ENCODE assay signal across 9 cellular contexts in the genomic region with DNA sequence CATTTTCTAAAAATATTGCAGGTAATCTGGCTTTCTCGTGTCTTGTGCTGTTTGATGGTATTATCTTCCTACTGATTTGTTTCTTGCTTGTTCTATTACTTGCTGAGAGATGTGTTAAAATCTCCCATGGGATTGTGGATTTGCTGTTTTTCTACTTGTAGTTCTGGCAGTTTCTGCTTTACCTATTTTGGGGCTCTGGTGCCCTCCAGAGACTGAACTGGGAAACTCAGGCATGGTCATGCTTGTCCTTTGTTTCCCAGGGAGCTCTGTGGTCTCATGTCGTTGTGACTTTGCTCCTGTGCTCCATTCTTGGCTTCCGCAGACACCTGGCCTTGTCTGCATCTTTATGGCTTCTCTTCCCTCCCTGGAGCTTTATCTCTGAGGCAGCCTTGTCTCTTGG. TPM values are rescaled to one million over a fixed set of nuclear protein-coding genes. Genes with fewer than 3 reads are reported as not detected.
DNase-seq lines count a peak whose midpoint lies in the region; ATAC-seq, FAIRE-seq and TF ChIP-seq lines count a peak whose summit lies in the region.
"Had no signal": no experiment of that assay in that cellular context is flagged by ENCODE, and none has a peak within 500 bp of the region (broad histone marks: within the 10 kb centered on the region; RNA-seq: fewer than 3 reads in every experiment).

No MANE protein-coding gene starts in this region.

- H4K91ac ChIP-seq in H1 (replicated peaks; ENCODE audit: insufficient read length, low read length): no peak overlapping the region

- no peak overlapping the region for H2BK15ac ChIP-seq in H1 (ENCODE audit: low read length)

- H3K36me3 ChIP-seq in Peyer's patch: peaks cover 0 to 25% (median 0%) of the 10 kb centered on the region in 3 donors
- peaks cover 0 to 4% (median 2%) of the 10 kb centered on the region in 4 experiments; a peak in 4 of 8 replicates for H3K36me3 ChIP-seq in H1 (ENCODE audit: control insufficient read depth in 2 of 4, insufficient read depth in 4 of 4, low read length in 3 of 4)
- H3K36me3 ChIP-seq in neural cell (ENCODE audit: insufficient read depth, low read length): no peaks in the 10 kb centered on the region

- no peak overlapping the region for H3K23ac ChIP-seq in H1 (ENCODE audit: insufficient read length)

- peaks cover 6 to 9% of the 10 kb centered on the region in 2 experiments for H4K20me1 ChIP-seq in H1 (replicated peaks in 1 of 2; ENCODE audit: control insufficient read depth in 1 of 2, insufficient read depth in 2 of 2, low read length in 2 of 2)
- no peaks in the 10 kb centered on the region for H4K20me1 ChIP-seq in neural cell (ENCODE audit: insufficient read depth)

- peak; percentile 75 for TF ChIP-seq RAD21 in H1 (IDR thresholded peaks at IDR 0.05 in 1 of 2, conservative IDR thresholded peaks at IDR 0.05 in 1 of 2; ENCODE audit: low read depth in 2 of 2, low read length in 2 of 2)
- peak; percentile 79 for TF ChIP-seq RAD21 in neural cell (conservative IDR thresholded peaks at IDR 0.05)

- H3K14ac ChIP-seq in H1 (ENCODE audit: insufficient read length): no peak overlapping the region

- H2BK20ac ChIP-seq in H1 (ENCODE audit: low read length): no peak overlapping the region

- H2BK120ac ChIP-seq in H1 (replicated peaks; ENCODE audit: low read depth, low read length): no peak overlapping the region

- no peak overlapping the region for H2BK5ac ChIP-seq in H1 (ENCODE audit: low read depth, low read length)

- H3K23me2 ChIP-seq in H1 (ENCODE audit: low read depth, low read length): no peaks in the 10 kb centered on the region

- no peak overlapping the region for H3K56ac ChIP-seq in H1 (replicated peaks; ENCODE audit: insufficient read length, low read depth, low read length)

- H2AK5ac ChIP-seq in H1 (ENCODE audit: low read depth, low read length): no peak overlapping the region

- CTCF ChIA-PET in H1 (lab: Charles Lee; ENCODE audit: partially characterized antibody): interaction anchor here (0.5 to 5.0 kb wide), 26 partner anchors 8 to 162 kb away, joined by 3 to 69 read pairs (median 4); no protein-coding TSS in a partner anchor

- H3K9ac ChIP-seq in H1 (replicated peaks in 1 of 4; ENCODE audit: extremely low read depth in 1 of 4, low read depth in 3 of 4, low read length in 3 of 4) (peak overlapping the region in 1 of 4 experiments; percentile 36; a peak in 2 of 7 replicates), neural cell (ENCODE audit: low read length) (peak overlapping the region; percentile 38)

- TF ChIP-seq CTCF in C4-2B (conservative IDR thresholded peaks at IDR 0.05) (peak; percentile 66), GM13977 (IDR thresholded peaks at IDR 0.05; ENCODE audit: extremely low read depth, insufficient read depth, missing control alignments) (peak; percentile 55), Peyer's patch (IDR thresholded peaks at IDR 0.05) (peak in 4 of 6 experiments; percentile 18 to 64 (median 64)), H1 (IDR thresholded peaks at IDR 0.05; ENCODE audit: control extremely low read depth in 1 of 3, insufficient read depth in 1 of 3, low read depth in 1 of 3, low read length in 3 of 3) (peak; percentile 51 to 78 (median 68)), neural cell (IDR thresholded peaks at IDR 0.05; ENCODE audit: poor library complexity, severe bottlenecking) (peak; percentile 83)

- no peak for DNase-seq in GM13977 (ENCODE audit: low spot score)
- peak in 1 of 3 donors; percentile 60 for DNase-seq in Peyer's patch
- peak; percentile 21 to 64 for DNase-seq in H1 (ENCODE audit: low read depth in 1 of 2, low spot score in 2 of 2)
- no peak for DNase-seq in cortex of kidney (lab: John Stamatoyannopoulos, UW)
- no peak for DNase-seq in GF-D8 (lab: John Stamatoyannopoulos, UW)

- no peak overlapping the region for H4K8ac ChIP-seq in H1 (ENCODE audit: extremely low read depth, insufficient read depth, low read length)

- peaks cover 10% of the 10 kb centered on the region for H3K79me1 ChIP-seq in H1 (ENCODE audit: low read depth, low read length)

- no peak for TF ChIP-seq EP300 in H1 (IDR thresholded peaks at IDR 0.05; ENCODE audit: borderline replicate concordance in 1 of 2, low read depth in 2 of 2, low read length in 2 of 2)
- no peak for TF ChIP-seq EP300 in neural cell (conservative IDR thresholded peaks at IDR 0.05; ENCODE audit: poor library complexity, severe bottlenecking)

- in situ Hi-C loops in GM13977 (cut with MboI; ENCODE audit: low pct_unique_long_range_greater_than_20kb, low sequenced_read_pairs, unreplicated experiment): no loop called here

- H3K4me1 ChIP-seq in Peyer's patch: peaks cover 0 to 7% (median 0%) of the 10 kb centered on the region in 4 donors
- no peaks in the 10 kb centered on the region for H3K4me1 ChIP-seq in H1 (replicated peaks in 1 of 4; ENCODE audit: control insufficient read depth in 3 of 4, insufficient read depth in 4 of 4, low read length in 3 of 4)

- POLR2A ChIA-PET in H1 (lab: Charles Lee; ENCODE audit: partially characterized antibody): no interaction called here

- WGBS in H1 (ENCODE audit: extremely low coverage in 1 of 2, insufficient coverage in 1 of 2, insufficient read length in 1 of 2, insufficient replicate concordance in 2 of 2, low coverage in 1 of 2, low lambda C conversion rate in 2 of 2, missing lambda C conversion rate in 1 of 2), 2 experiments: 46% methylated on average over 3 of the region's 3 CpGs; no CpG with 5 or more reads in 1 of the 2 experiments

- H3K4ac ChIP-seq in H1 (replicated peaks; ENCODE audit: insufficient read length, low read depth, low read length): no peak overlapping the region

- no peaks in the 10 kb centered on the region for H3K9me3 ChIP-seq in Peyer's patch
- H3K9me3 ChIP-seq in H1 (ENCODE audit: insufficient read depth in 2 of 2, low read depth in 1 of 2, low read length in 1 of 2): no peaks in the 10 kb centered on the region
- no peaks in the 10 kb centered on the region for H3K9me3 ChIP-seq in neural cell (ENCODE audit: low read length)

- H3K18ac ChIP-seq in H1 (ENCODE audit: extremely low read depth, low read length): no peak overlapping the region; the same call in 1 of the 2 replicates

- TF ChIP-seq POLR2A in Peyer's patch (IDR thresholded peaks at IDR 0.05): no peak
- no peak for TF ChIP-seq POLR2A in H1 (IDR thresholded peaks at IDR 0.05; ENCODE audit: control extremely low read depth in 1 of 2, low read depth in 2 of 2, low read length in 2 of 2)

- H3K79me2 ChIP-seq in H1 (ENCODE audit: control insufficient read depth in 1 of 2, insufficient read depth in 2 of 2, low read length in 2 of 2) (peaks cover 0 to 21% of the 10 kb centered on the region in 2 experiments; a peak in 2 of 4 replicates), neural cell (replicated peaks; ENCODE audit: insufficient read depth, low read length) (peaks cover 37% of the 10 kb centered on the region)

- H4K5ac ChIP-seq in H1 (ENCODE audit: insufficient read length, low read depth, low read length): no peak overlapping the region

- no peaks in the 10 kb centered on the region for H3F3A ChIP-seq in neural cell (ENCODE audit: insufficient read depth, low read length, poor library complexity, severe bottlenecking)

- H3K27ac ChIP-seq in C4-2B: no peak overlapping the region
- no peak overlapping the region for H3K27ac ChIP-seq in Peyer's patch
- peak overlapping the region; percentile 24; the same call in 1 of the 2 replicates for H3K27ac ChIP-seq in H1 (ENCODE audit: low read depth, low read length)
- H3K27ac ChIP-seq in neural cell (ENCODE audit: low read length): peak overlapping the region; percentile 49

- H3K27me3 ChIP-seq in Peyer's patch (no peaks in the 10 kb centered on the region), H1 (replicated peaks in 1 of 4; ENCODE audit: control insufficient read depth in 3 of 4, extremely low read depth in 1 of 4, insufficient read depth in 3 of 4, low read length in 3 of 4) (no peaks in the 10 kb centered on the region), neural cell (ENCODE audit: insufficient read depth, low read depth, low read length) (no peaks in the 10 kb centered on the region)

- H3K4me3 ChIP-seq in Peyer's patch: no peak overlapping the region
- no peak overlapping the region for H3K4me3 ChIP-seq in H1 (ENCODE audit: extremely low read depth in 1 of 4, insufficient read depth in 2 of 4, low read depth in 3 of 4, low read length in 4 of 4)
- H3K4me3 ChIP-seq in neural cell (ENCODE audit: low read length): peak overlapping the region; percentile 3

- ATAC-seq in GM18909 (IDR thresholded peaks at IDR 0.05; ENCODE audit: poor library complexity, unreplicated experiment): no peak

- peak; percentile 75 for FAIRE-seq in H1 (lab: Jason Lieb, UNC)
- FAIRE-seq: TTC549 had no signal

- H3K4me2 ChIP-seq in H1 (ENCODE audit: insufficient read depth in 1 of 2, low read depth in 2 of 2, low read length in 2 of 2) (no peak overlapping the region), neural cell (ENCODE audit: low read length) (no peak overlapping the region)

- no peak overlapping the region for H2AFZ ChIP-seq in H1 (ENCODE audit: low read length)
- H2AFZ ChIP-seq in neural cell (ENCODE audit: low read depth, low read length): peak overlapping the region; percentile 21

- no peaks in the 10 kb centered on the region for H3K9me2 ChIP-seq in neural cell (ENCODE audit: insufficient read depth, low read length)

- no peak overlapping the region for H2BK12ac ChIP-seq in H1 (ENCODE audit: low read depth, low read length)

RNA-seq across cellular contexts. Expression of a gene that starts 39.5 kb away (rescaled TPM):
- 100 to 1,000 TPM in 2 of 4 donors, 10 to 100 TPM in 2; 56.0 to 255 (median 98.9) TPM for total RNA-seq in Peyer's patch
- total RNA-seq in H1 (2021; fragmentation: NEBNext Ultra II Directional; extraction: Animal tissue kit (Norgen Biotek cat#: 25700)): 129 TPM in 2 replicates
- polyA plus RNA-seq in H1 (2011; rRNA removed) (26.7 and 40.3 TPM in 2 replicates), neural cell (51.6 and 52.3 TPM in 2 replicates)
- polyA plus RNA-seq in H1 (2011; cell fraction: cytosol; rRNA removed): 36.6 TPM
- polyA plus RNA-seq in H1 (2011; cell fraction: nucleus; rRNA removed): 84.1 TPM
- polyA plus RNA-seq in H1 (2012, experiment 1 of 2): 66.4 to 82.6 TPM (median 77.2 TPM) in 4 replicates
- 11.1 TPM for polyA plus RNA-seq in H1 (2012, experiment 2 of 2)
- 41.1 TPM for polyA plus RNA-seq in H1 (2013, experiment 1 of 2)
- 39.6 TPM for polyA plus RNA-seq in H1 (2013, experiment 2 of 2)
- polyA minus RNA-seq in H1 (2011; rRNA and poly(A)+ RNA removed): 79.1 and 96.2 TPM in 2 replicates
- 53.7 TPM for polyA minus RNA-seq in H1 (2011; cell fraction: cytosol; rRNA and poly(A)+ RNA removed)
- polyA minus RNA-seq in H1 (2011; cell fraction: nucleus; rRNA and poly(A)+ RNA removed): 117 TPM
- 172 and 186 TPM in 2 replicates for polyA minus RNA-seq in neural cell

RNA-seq across cellular contexts. Expression of a gene that starts 54.7 kb away (rescaled TPM):
- 100 to 1,000 TPM in 3 of 4 donors, 10 to 100 TPM in 1; 93.3 to 151 (median 121) TPM for total RNA-seq in Peyer's patch
- 50.1 and 53.1 TPM in 2 replicates for total RNA-seq in H1 (2021; fragmentation: NEBNext Ultra II Directional; extraction: Animal tissue kit (Norgen Biotek cat#: 25700))
- 19.8 and 30.6 TPM in 2 replicates for polyA plus RNA-seq in H1 (2011; rRNA removed)
- polyA plus RNA-seq in H1 (2011; cell fraction: cytosol; rRNA removed): 22.0 TPM
- polyA plus RNA-seq in H1 (2011; cell fraction: nucleus; rRNA removed): 59.2 TPM
- 30.2 to 39.2 TPM (median 33.8 TPM) in 4 replicates for polyA plus RNA-seq in H1 (2012, experiment 1 of 2)
- 21.8 TPM for polyA plus RNA-seq in H1 (2012, experiment 2 of 2)
- 21.7 TPM for polyA plus RNA-seq in H1 (2013, experiment 1 of 2)
- 21.1 TPM for polyA plus RNA-seq in H1 (2013, experiment 2 of 2)
- polyA minus RNA-seq in H1 (2011; rRNA and poly(A)+ RNA removed): 39.5 and 52.7 TPM in 2 replicates
- polyA minus RNA-seq in H1 (2011; cell fraction: cytosol; rRNA and poly(A)+ RNA removed): 40.8 TPM
- 37.0 TPM for polyA minus RNA-seq in H1 (2011; cell fraction: nucleus; rRNA and poly(A)+ RNA removed)
- polyA plus RNA-seq in neural cell: 38.9 and 41.7 TPM in 2 replicates
- 72.2 and 80.6 TPM in 2 replicates for polyA minus RNA-seq in neural cell

Comparison
In these comparisons a context has a peak if more than half of its experiments do, and no peak if none do; other contexts are left out.
1. H3K27ac ChIP-seq: peak in H1 (single experiment) and neural cell (single experiment); none in C4-2B (single experiment) and Peyer's patch (0 of 4).
2. DNase-seq: peak in H1 (2 of 2); none in GM13977 (single experiment), cortex of kidney (single experiment) and GF-D8 (single experiment).
3. Peak in every context shown above with its lines, with median percentiles within 50 percentile points of each other: CTCF ChIP-seq.